13 cellular contexts compared by ENCODE assay signal in the genomic region with DNA sequence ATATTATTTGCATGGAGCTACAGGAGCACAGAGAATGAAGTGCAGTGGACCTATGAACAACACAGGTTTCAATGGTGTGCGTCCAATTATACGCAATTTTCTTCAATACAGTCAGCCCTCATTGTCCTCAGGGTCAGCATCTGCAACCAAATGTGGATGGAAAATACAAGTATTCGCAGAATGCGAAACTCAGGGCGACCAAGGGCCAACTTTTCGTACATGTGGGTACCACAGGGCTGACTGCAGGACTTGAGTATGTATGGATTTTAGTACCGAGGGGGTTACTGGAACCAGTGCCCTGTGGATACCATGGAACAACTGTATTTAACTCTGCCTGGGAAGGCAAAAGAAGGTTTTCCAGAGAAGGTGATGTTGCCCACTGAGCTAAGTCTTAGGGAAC. TPM values are rescaled to one million over a fixed set of nuclear protein-coding genes. Genes with fewer than 3 reads are reported as not detected.
DNase-seq lines count a peak whose midpoint lies in the region; ATAC-seq and TF ChIP-seq lines count a peak whose summit lies in the region.
"Had no signal": no experiment of that assay in that cellular context is flagged by ENCODE, and none has a peak within 500 bp of the region (broad histone marks: within the 10 kb centered on the region; RNA-seq: fewer than 3 reads in every experiment).

No MANE protein-coding gene starts in this region.

- no peak overlapping the region for H2BK5ac ChIP-seq in trophoblast cell (ENCODE audit: low read depth, low read length, poor library complexity)

- H3K27me3 ChIP-seq in trophoblast cell (ENCODE audit: insufficient read depth, low read length) (no peaks in the 10 kb centered on the region), dorsolateral prefrontal cortex (peaks cover 0 to 12% (median 0%) of the 10 kb centered on the region in 45 donors), upper lobe of right lung (no peaks in the 10 kb centered on the region)

- peaks cover 17% of the 10 kb centered on the region for H3K79me2 ChIP-seq in trophoblast cell (ENCODE audit: control insufficient read depth, insufficient read depth, low read length, poor library complexity)

- TF ChIP-seq CTCF in dorsolateral prefrontal cortex (IDR thresholded peaks at IDR 0.05 in 54 of 56, conservative IDR thresholded peaks at IDR 0.05 in 2 of 56; ENCODE audit: low read depth in 1 of 56, partially characterized antibody in 56 of 56) (no peak), upper lobe of right lung (IDR thresholded peaks at IDR 0.05) (no peak)

- H3K4me1 ChIP-seq in trophoblast cell (ENCODE audit: control insufficient read depth in 1 of 2, insufficient read depth in 2 of 2, low read length in 2 of 2) (peaks cover 19 to 34% of the 10 kb centered on the region in 2 experiments), upper lobe of right lung (peaks cover 36% of the 10 kb centered on the region)

- H3K9ac ChIP-seq in trophoblast cell (ENCODE audit: low read length): peak overlapping the region; percentile 38
- H3K9ac ChIP-seq: neural progenitor cell had no signal

- H3K27ac ChIP-seq in trophoblast cell (ENCODE audit: low read depth, low read length): no peak overlapping the region
- H3K27ac ChIP-seq in dorsolateral prefrontal cortex: peak overlapping the region in 2 of 59 donors; percentile 1 to 32
- H3K27ac ChIP-seq in upper lobe of right lung: no peak overlapping the region
- H3K27ac ChIP-seq: neural progenitor cell, tibial artery had no signal

- no peak overlapping the region for H2AFZ ChIP-seq in trophoblast cell (ENCODE audit: insufficient read depth, low read length, poor library complexity)
- H2AFZ ChIP-seq: neural progenitor cell had no signal

- no peaks in the 10 kb centered on the region for H3K9me3 ChIP-seq in trophoblast cell (ENCODE audit: insufficient read depth, low read depth, low read length)
- H3K9me3 ChIP-seq in upper lobe of right lung: no peaks in the 10 kb centered on the region
- H3K9me3 ChIP-seq: esophagus squamous epithelium, tibial artery had no signal

- peak overlapping the region; percentile 91 for H3K4ac ChIP-seq in trophoblast cell (ENCODE audit: low read depth, low read length)

- WGBS in trophoblast cell (ENCODE audit: extremely low coverage, insufficient coverage, insufficient read length): no CpG with 5 or more reads among the region's 7 CpGs

- no peak overlapping the region for H2BK12ac ChIP-seq in trophoblast cell (ENCODE audit: low read length)

- H3K18ac ChIP-seq in trophoblast cell (ENCODE audit: low read length): no peak overlapping the region

- no peak overlapping the region for H4K8ac ChIP-seq in trophoblast cell (ENCODE audit: low read depth, low read length)

- H3K23ac ChIP-seq in trophoblast cell (ENCODE audit: low read length): no peak overlapping the region

- peaks cover 66% of the 10 kb centered on the region for H3K36me3 Mint-ChIP-seq in activated CD4-positive, alpha-beta T cell treated with anti-CD3 and anti-CD28 coated beads, Interleukin-2, amount 10 ng/mL, durations not matched to agents 24 days and 14 days (ENCODE audit: low read depth)
- peaks cover 5% of the 10 kb centered on the region for H3K36me3 Mint-ChIP-seq in IgD-negative memory B cell
- peaks cover 6 to 65% of the 10 kb centered on the region in 2 donors for H3K36me3 Mint-ChIP-seq in activated naive CD4-positive, alpha-beta T cell treated with anti-CD3 and anti-CD28 coated beads, Interleukin-2, amount 50 U/mL, for 72 hours
- H3K36me3 Mint-ChIP-seq: neural progenitor cell had no signal

- no peak overlapping the region for H4K91ac ChIP-seq in trophoblast cell (ENCODE audit: low read depth, low read length)

- ATAC-seq in activated naive CD4-positive, alpha-beta T cell treated with anti-CD3 and anti-CD28 coated beads, Interleukin-2, amount 50 U/mL, for 72 hours: no peak
- ATAC-seq in upper lobe of right lung (no peak), GM19351 (IDR thresholded peaks at IDR 0.05; ENCODE audit: unreplicated experiment) (no peak)

- no peak overlapping the region for H3K4me2 ChIP-seq in trophoblast cell (ENCODE audit: low read length)

- no peak overlapping the region for H4K12ac ChIP-seq in trophoblast cell (ENCODE audit: low read depth, low read length)

- no peak for DNase-seq in activated CD4-positive, alpha-beta T cell treated with anti-CD3 and anti-CD28 coated beads, Interleukin-2, amount 10 ng/mL, durations not matched to agents 24 days and 14 days
- no peak for DNase-seq in activated CD4-positive, alpha-beta T cell treated with anti-CD3 and anti-CD28 coated beads for 48 hours
- DNase-seq in activated naive CD4-positive, alpha-beta T cell treated with anti-CD3 and anti-CD28 coated beads, Interleukin-2, amount 50 U/mL, for 72 hours (ENCODE audit: low spot score in 2 of 2): no peak
- DNase-seq in trophoblast cell (peak; percentile 81 to 94), dorsolateral prefrontal cortex (no peak), upper lobe of right lung (no peak)
- DNase-seq: esophagus squamous epithelium, left ventricle myocardium superior, NCI-H1417 treated with DMSO at 0.1 percent for 48 hours, tibial artery had no signal

- H3K79me1 ChIP-seq in trophoblast cell (ENCODE audit: low read length): peaks cover 3% of the 10 kb centered on the region

- intact Hi-C loops in activated CD4-positive, alpha-beta T cell treated with anti-CD3 and anti-CD28 coated beads, Interleukin-2, amount 10 ng/mL, durations not matched to agents 24 days and 14 days (cut with micrococcal nuclease): no loop called here
- intact Hi-C loops in dorsolateral prefrontal cortex (cut with DNase I) (no loop called here), upper lobe of right lung (cut with DNase I) (no loop called here)

- H2AK5ac ChIP-seq in trophoblast cell (ENCODE audit: low read length): peak overlapping the region; percentile 18

- H2BK120ac ChIP-seq in trophoblast cell (ENCODE audit: insufficient read depth, low read length, poor library complexity): no peak overlapping the region

- no peak overlapping the region for H3K4me3 ChIP-seq in trophoblast cell (ENCODE audit: low read depth, low read length)
- H3K4me3 ChIP-seq in dorsolateral prefrontal cortex: peak overlapping the region in 1 of 59 donors; percentile 13
- H3K4me3 ChIP-seq in upper lobe of right lung: no peak overlapping the region
- H3K4me3 ChIP-seq: esophagus squamous epithelium, neural progenitor cell, tibial artery had no signal

- no peaks in the 10 kb centered on the region for H3K9me3 Mint-ChIP-seq in activated CD4-positive, alpha-beta T cell treated with anti-CD3 and anti-CD28 coated beads, Interleukin-2, amount 10 ng/mL, durations not matched to agents 24 days and 14 days
- no peaks in the 10 kb centered on the region for H3K9me3 Mint-ChIP-seq in IgD-negative memory B cell
- H3K9me3 Mint-ChIP-seq in activated naive CD4-positive, alpha-beta T cell treated with anti-CD3 and anti-CD28 coated beads, Interleukin-2, amount 50 U/mL, for 72 hours: no peaks in the 10 kb centered on the region
- H3K9me3 Mint-ChIP-seq: neural progenitor cell had no signal

- H3K4me1 Mint-ChIP-seq in activated CD4-positive, alpha-beta T cell treated with anti-CD3 and anti-CD28 coated beads, Interleukin-2, amount 10 ng/mL, durations not matched to agents 24 days and 14 days: peaks cover 85% of the 10 kb centered on the region
- H3K4me1 Mint-ChIP-seq in IgD-negative memory B cell: peaks cover 79 to 91% (median 84%) of the 10 kb centered on the region in 3 donors

- no peak overlapping the region for H3K14ac ChIP-seq in trophoblast cell (ENCODE audit: low read length)

- no peaks in the 10 kb centered on the region for H3K27me3 Mint-ChIP-seq in activated CD4-positive, alpha-beta T cell treated with anti-CD3 and anti-CD28 coated beads, Interleukin-2, amount 10 ng/mL, durations not matched to agents 24 days and 14 days
- peaks cover 1% of the 10 kb centered on the region for H3K27me3 Mint-ChIP-seq in IgD-negative memory B cell

- H3K27ac Mint-ChIP-seq in activated CD4-positive, alpha-beta T cell treated with anti-CD3 and anti-CD28 coated beads, Interleukin-2, amount 10 ng/mL, durations not matched to agents 24 days and 14 days: peak overlapping the region; percentile 94
- peak overlapping the region; percentile 57 to 91 (median 89) for H3K27ac Mint-ChIP-seq in IgD-negative memory B cell
- peak overlapping the region; percentile 83 to 87 for H3K27ac Mint-ChIP-seq in activated naive CD4-positive, alpha-beta T cell treated with anti-CD3 and anti-CD28 coated beads, Interleukin-2, amount 50 U/mL, for 72 hours

- H3K36me3 ChIP-seq in trophoblast cell (ENCODE audit: control insufficient read depth in 1 of 2, insufficient read depth in 2 of 2, low read length in 2 of 2): peaks cover 9 to 14% of the 10 kb centered on the region in 2 experiments
- peaks cover 6% of the 10 kb centered on the region for H3K36me3 ChIP-seq in upper lobe of right lung
- H3K36me3 ChIP-seq: esophagus squamous epithelium, neural progenitor cell, tibial artery had no signal

- peak overlapping the region; percentile 82 for H3K4me3 Mint-ChIP-seq in activated CD4-positive, alpha-beta T cell treated with anti-CD3 and anti-CD28 coated beads, Interleukin-2, amount 10 ng/mL, durations not matched to agents 24 days and 14 days
- peak overlapping the region; percentile 67 to 92 (median 70) for H3K4me3 Mint-ChIP-seq in IgD-negative memory B cell
- H3K4me3 Mint-ChIP-seq: neural progenitor cell had no signal

RNA-seq across cellular contexts. Expression of a gene that starts 10.2 kb away (rescaled TPM):
- 758 and 792 TPM in 2 replicates for total RNA-seq in activated CD4-positive, alpha-beta T cell treated with anti-CD3 and anti-CD28 coated beads, Interleukin-2, amount 10 ng/mL, durations not matched to agents 24 days and 14 days
- polyA plus RNA-seq in IgD-negative memory B cell: 835 TPM
- total RNA-seq in activated naive CD4-positive, alpha-beta T cell treated with anti-CD3 and anti-CD28 coated beads, Interleukin-2, amount 50 U/mL, for 72 hours: 1,000 to 10,000 TPM in 1 of 2 donors, 100 to 1,000 TPM in 1; 761 to 1,053 TPM
- polyA plus RNA-seq in trophoblast cell (2013): 398 and 413 TPM in 2 replicates
- total RNA-seq in dorsolateral prefrontal cortex (10 to 100 TPM in 71 of 120 experiments, 1 to 10 TPM in 49; 2.5 to 60.2 (median 11.3) TPM), upper lobe of right lung (234 TPM)

RNA-seq across cellular contexts. Expression of a gene that starts 40.0 kb away (rescaled TPM):
- total RNA-seq in activated CD4-positive, alpha-beta T cell treated with anti-CD3 and anti-CD28 coated beads, Interleukin-2, amount 10 ng/mL, durations not matched to agents 24 days and 14 days: 0.26 and 0.40 TPM in 2 replicates
- polyA plus RNA-seq in IgD-negative memory B cell: not detected
- total RNA-seq in activated naive CD4-positive, alpha-beta T cell treated with anti-CD3 and anti-CD28 coated beads, Interleukin-2, amount 50 U/mL, for 72 hours: under 1 TPM; 0.16 to 0.99 TPM
- 0.19 and 0.24 TPM in 2 replicates for polyA plus RNA-seq in trophoblast cell (2013)
- total RNA-seq in dorsolateral prefrontal cortex (10 to 100 TPM in 2 of 120 experiments, 1 to 10 TPM in 101, under 1 TPM in 17; 0.32 to 11.2 (median 2.6) TPM), upper lobe of right lung (0.29 TPM)
- total RNA-seq: esophagus squamous epithelium had no signal

Comparison
In these comparisons a context has a peak if more than half of its experiments do, and no peak if none do; other contexts are left out.
1. DNase-seq: peak in trophoblast cell (2 of 2); none in activated CD4-positive, alpha-beta T cell treated with anti-CD3 and anti-CD28 coated beads, Interleukin-2, amount 10 ng/mL, durations not matched to agents 24 days and 14 days (single experiment), activated CD4-positive, alpha-beta T cell treated with anti-CD3 and anti-CD28 coated beads for 48 hours (single experiment), activated naive CD4-positive, alpha-beta T cell treated with anti-CD3 and anti-CD28 coated beads, Interleukin-2, amount 50 U/mL, for 72 hours (0 of 2), dorsolateral prefrontal cortex (0 of 10) and upper lobe of right lung (single experiment).
2. Peak in every context shown above with its lines, with median percentiles within 50 percentile points of each other: H3K27ac Mint-ChIP-seq.